8 cellular contexts compared by ENCODE assay signal in the genomic region with DNA sequence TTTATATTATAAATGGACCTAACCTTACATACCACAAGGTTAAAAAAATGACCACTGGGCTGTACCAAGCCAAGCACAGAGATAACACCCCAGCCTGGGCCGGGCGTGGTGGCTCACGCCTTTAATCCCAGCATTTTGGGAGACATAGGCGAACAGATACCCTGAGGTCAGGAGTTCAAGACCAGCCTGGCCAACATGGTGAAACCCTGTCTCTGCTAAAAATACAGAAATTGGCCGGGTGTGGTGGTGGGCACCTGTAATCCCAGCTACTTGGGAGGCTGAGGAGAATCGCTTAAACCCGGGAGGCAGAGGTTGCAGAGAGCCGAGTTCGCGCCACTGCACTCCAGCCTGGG. TPM values are rescaled to one million over a fixed set of nuclear protein-coding genes. Genes with fewer than 3 reads are reported as not detected.
A peak's percentile ranks its signal among the peaks of the same experiment; 100 is the strongest.
DNase-seq lines count a peak whose midpoint lies in the region; ATAC-seq and TF ChIP-seq lines count a peak whose summit lies in the region.
"Not testable (repeated sequence)": the region's sequence is repeated elsewhere in the genome, so short reads cannot be mapped to it uniquely, and the experiment has no call there.

No MANE protein-coding gene starts in this region.

- in situ Hi-C loops in astrocyte of the spinal cord (cut with HindIII; ENCODE audit: low sequenced_read_pairs): not testable (repeated sequence)

- H3K79me2 ChIP-seq in osteoblast (ENCODE audit: insufficient read depth, low read length): peaks cover 31% of the 10 kb centered on the region

- H3K27ac ChIP-seq in HUES6 (ENCODE audit: low read depth, low read length); osteoblast (ENCODE audit: low read depth, low read length): not testable (repeated sequence)
- H3K27ac ChIP-seq in esophagus (ENCODE audit: low read depth in 2 of 2, low read length in 1 of 2) (peak overlapping the region; percentile 71 to 96), left lung (peak overlapping the region; percentile 84 to 89), suprapubic skin (peak overlapping the region; percentile 96)

- not testable (repeated sequence) for ATAC-seq in left lung

- H3K36me3 ChIP-seq in BE2C (peaks cover 14% of the 10 kb centered on the region), HUES6 (ENCODE audit: control insufficient read depth, insufficient read depth, low read length) (peaks cover 36% of the 10 kb centered on the region), suprapubic skin (peaks cover 16% of the 10 kb centered on the region)
- H3K36me3 ChIP-seq in esophagus (ENCODE audit: control insufficient read depth in 2 of 2, insufficient read depth in 2 of 2, low read length in 1 of 2); left lung; osteoblast (ENCODE audit: insufficient read depth, low read length): not testable (repeated sequence)

- not testable (repeated sequence) for TF ChIP-seq EP300 in suprapubic skin (IDR thresholded peaks at IDR 0.05)

- H3K4me2 ChIP-seq in osteoblast (ENCODE audit: insufficient read depth, low read length): peak overlapping the region; percentile 89

- H3K27me3 ChIP-seq in BE2C; HUES6 (ENCODE audit: control insufficient read depth, insufficient read depth, low read length); esophagus (ENCODE audit: control insufficient read depth in 1 of 2, insufficient read depth in 2 of 2, low read length in 2 of 2); left lung; osteoblast (ENCODE audit: insufficient read depth, low read length); suprapubic skin: not testable (repeated sequence)

- 45 to 46% methylated on average over 10 of the region's 10 CpGs for WGBS in esophagus, 2 donors
- WGBS in suprapubic skin: 43% methylated on average over 10 of the region's 10 CpGs

- H3K4me3 ChIP-seq in BE2C (ENCODE audit: low read depth, low read length) (peak overlapping the region; percentile 93), HUES6 (ENCODE audit: low read depth, low read length) (peak overlapping the region; percentile 96), WI38 (ENCODE audit: low read depth, low read length) (peak overlapping the region; percentile 72), astrocyte of the spinal cord (ENCODE audit: low read depth, low read length) (peak overlapping the region; percentile 79), esophagus (ENCODE audit: low read depth in 1 of 2, low read length in 2 of 2) (peak overlapping the region in 1 of 2 donors; percentile 98), left lung (peak overlapping the region; percentile 70 to 72), osteoblast (ENCODE audit: insufficient read depth, low read length) (peak overlapping the region; percentile 83), suprapubic skin (peak overlapping the region; percentile 90)

- peak overlapping the region; percentile 63 for H3K9ac ChIP-seq in HUES6 (ENCODE audit: low read length)

- intact Hi-C loops in left lung (cut with DNase I): not testable (repeated sequence)

- TF ChIP-seq CTCF in BE2C (IDR thresholded peaks at IDR 0.05; ENCODE audit: low read depth, low read length); WI38 (IDR thresholded peaks at IDR 0.05; ENCODE audit: low read depth, low read length); astrocyte of the spinal cord (IDR thresholded peaks at IDR 0.05; ENCODE audit: low read depth, low read length); left lung (IDR thresholded peaks at IDR 0.05); osteoblast (IDR thresholded peaks at IDR 0.05; ENCODE audit: extremely low read depth, low read depth, low read length); suprapubic skin (IDR thresholded peaks at IDR 0.05): not testable (repeated sequence)

- not testable (repeated sequence) for H4K20me1 ChIP-seq in osteoblast (ENCODE audit: insufficient read depth, low read length)

- not testable (repeated sequence) for H3K9me3 ChIP-seq in BE2C; esophagus (ENCODE audit: control insufficient read depth in 2 of 2, insufficient read depth in 1 of 2, low read depth in 1 of 2, low read length in 1 of 2); osteoblast (ENCODE audit: low read depth, low read length); suprapubic skin
- H3K9me3 ChIP-seq in HUES6 (ENCODE audit: control insufficient read depth, insufficient read depth, low read depth, low read length) (peaks cover 22% of the 10 kb centered on the region; the same call in 1 of the 2 replicates), left lung (peaks cover 0 to 34% of the 10 kb centered on the region in 2 donors)

- H2AFZ ChIP-seq in osteoblast (ENCODE audit: low read length): peak overlapping the region; percentile 97

- not testable (repeated sequence) for TF ChIP-seq POLR2A in suprapubic skin (IDR thresholded peaks at IDR 0.05)

- H3K4me1 ChIP-seq in BE2C; HUES6 (ENCODE audit: control insufficient read depth, insufficient read depth, low read length); esophagus (ENCODE audit: control insufficient read depth in 2 of 2, insufficient read depth in 2 of 2, low read length in 1 of 2); osteoblast (ENCODE audit: insufficient read depth, low read length): not testable (repeated sequence)
- peaks cover 4 to 27% of the 10 kb centered on the region in 2 donors for H3K4me1 ChIP-seq in left lung
- H3K4me1 ChIP-seq in suprapubic skin: peaks cover 17% of the 10 kb centered on the region

- not testable (repeated sequence) for DNase-seq in BE2C; astrocyte of the spinal cord (ENCODE audit: low read depth, low spot score); left lung; osteoblast (ENCODE audit: insufficient read length, low spot score, missing footprints); suprapubic skin (ENCODE audit: low spot score in 2 of 2)

RNA-seq across cellular contexts. Expression of a gene that starts 0.4 kb away (rescaled TPM):
- 1.9 TPM for polyA plus RNA-seq in BE2C (2012; ENCODE audit: insufficient read depth, insufficient read length, low read depth)
- under 1 TPM; 0.75 to 0.98 TPM for polyA plus RNA-seq in esophagus
- total RNA-seq in left lung: 1 to 10 TPM; 6.4 to 9.2 TPM
- 5.6 and 5.8 TPM in 2 replicates for total RNA-seq in osteoblast
- total RNA-seq in suprapubic skin: 10 to 100 TPM in 2 of 4 donors, 1 to 10 TPM in 2; 3.4 to 20.5 (median 10.1) TPM
